10 cellular contexts compared by ENCODE assay signal in the genomic region with DNA sequence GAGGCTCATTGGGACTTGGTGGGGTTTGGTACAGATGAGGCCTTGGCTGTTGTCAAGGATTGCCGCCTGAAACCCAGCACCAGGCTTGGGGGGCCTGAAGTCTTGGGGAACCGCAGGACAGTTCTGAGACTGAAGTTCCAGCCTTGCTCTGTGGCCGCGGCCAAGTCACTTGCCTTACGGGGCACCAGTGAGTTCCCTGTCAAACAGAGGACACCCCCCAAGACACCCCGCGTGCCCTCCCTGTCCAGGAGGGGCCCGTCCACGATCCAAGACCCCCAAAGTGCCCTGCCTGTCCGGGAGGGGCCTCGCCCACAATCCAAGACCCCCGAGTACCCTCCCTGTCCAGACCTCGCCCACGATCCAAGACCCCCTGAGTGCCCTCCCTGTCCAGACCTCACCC. TPM values are rescaled to one million over a fixed set of nuclear protein-coding genes. Genes with fewer than 3 reads are reported as not detected.
DNase-seq lines count a peak whose midpoint lies in the region; ATAC-seq, FAIRE-seq and TF ChIP-seq lines count a peak whose summit lies in the region.
"Had no signal": no experiment of that assay in that cellular context is flagged by ENCODE, and none has a peak within 500 bp of the region (broad histone marks: within the 10 kb centered on the region; RNA-seq: fewer than 3 reads in every experiment).

No MANE protein-coding gene starts in this region.

- no peaks in the 10 kb centered on the region for H3K27me3 ChIP-seq in right atrium auricular region

- no peak for FAIRE-seq in GM19239 (lab: Jason Lieb, UNC)

- no peak for ATAC-seq in Right ventricle myocardium inferior
- ATAC-seq in naive B cell (ENCODE audit: low read depth in 2 of 2), result no peak
- ATAC-seq in GM19023 (IDR thresholded peaks at IDR 0.05; ENCODE audit: unreplicated experiment), result no peak

- CTCF ChIA-PET in MCF 10A (lab: Yijun Ruan, JAX), result interaction anchor here (0.7 to 2.0 kb wide), 3 partner anchors 22 to 119 kb away, joined by 3 to 4 read pairs (median 3); no protein-coding TSS in a partner anchor

- POLR2A ChIA-PET in MCF 10A (lab: Yijun Ruan, JAX), result interaction anchor here (0.7 to 6.5 kb wide), 2 partner anchors 41 to 60 kb away, joined by 3 to 110 read pairs; partner anchors contain the start of gene BSG

- H3K27me3 Mint-ChIP-seq in MCF 10A (ENCODE audit: insufficient read depth, unreplicated experiment) (no peaks in the 10 kb centered on the region), naive B cell (no peaks in the 10 kb centered on the region)

- peaks cover 37% of the 10 kb centered on the region for H3K36me3 ChIP-seq in right atrium auricular region

- BruUV-seq in MCF 10A (replicated peaks; lab: Mats Ljungman, UMichigan), result no TSS peak

- H3K9me3 Mint-ChIP-seq in MCF 10A (ENCODE audit: unreplicated experiment) (no peaks in the 10 kb centered on the region), naive B cell (no peaks in the 10 kb centered on the region)

- H3K27ac Mint-ChIP-seq in MCF 10A (ENCODE audit: low read depth, unreplicated experiment) (peak overlapping the region; percentile 91), naive B cell (no peak overlapping the region)

- peak overlapping the region; percentile 95 for H3K27ac ChIP-seq in right atrium auricular region

- DNase-seq in right atrium auricular region (ENCODE audit: low spot score), result no peak
- no peak for DNase-seq in Right ventricle myocardium inferior (ENCODE audit: missing footprints)
- DNase-seq in MCF 10A (ENCODE audit: unreplicated experiment), result no peak
- DNase-seq in naive B cell, result no peak
- no peak for DNase-seq in D341Med (ENCODE audit: low spot score)
- no peak for DNase-seq in RKO (ENCODE audit: low spot score)
- DNase-seq in GM19239 (ENCODE audit: insufficient read length, low spot score), result no peak
- DNase-seq: NK-92 treated with Interleukin-12 subunit alpha and Interleukin-12 subunit beta, amount 100 ng/mL, for 24 hours had no signal

- peak overlapping the region in 1 of 2 donors; percentile 97 for H3K4me3 ChIP-seq in right atrium auricular region

- H3K4me3 Mint-ChIP-seq in MCF 10A (ENCODE audit: unreplicated experiment) (peak overlapping the region; percentile 74), naive B cell (peak overlapping the region in 5 of 8 donors; percentile 15 to 84 (median 78))

- intact Hi-C loops in Right ventricle myocardium inferior (cut with DNase I), result loop anchor here (5.0 kb wide), 1 partner anchor 98 kb away; the partner anchor contains the start of gene POLRMT
- intact Hi-C loops in MCF 10A (cut with micrococcal nuclease), result no loop called here

- peaks cover 4% of the 10 kb centered on the region for H3K4me1 Mint-ChIP-seq in MCF 10A (ENCODE audit: insufficient read depth, unreplicated experiment)
- H3K4me1 Mint-ChIP-seq in naive B cell, result peaks cover 8 to 21% (median 11%) of the 10 kb centered on the region in 3 donors

- H3K9me3 ChIP-seq in right atrium auricular region, result no peaks in the 10 kb centered on the region
- H3K9me3 ChIP-seq: prostate gland had no signal

- peaks cover 17% of the 10 kb centered on the region for H3K36me3 Mint-ChIP-seq in MCF 10A (ENCODE audit: insufficient read depth, unreplicated experiment)
- H3K36me3 Mint-ChIP-seq in naive B cell, result peaks cover 0 to 4% of the 10 kb centered on the region in 2 donors

- TF ChIP-seq CTCF in right atrium auricular region (IDR thresholded peaks at IDR 0.05) (no peak), MCF 10A (IDR thresholded peaks at IDR 0.05; ENCODE audit: unreplicated experiment) (no peak)

- H3K4me1 ChIP-seq in right atrium auricular region, result peaks cover 0 to 33% of the 10 kb centered on the region in 2 donors

RNA-seq across cellular contexts. Expression of gene CDC34, which starts 2.5 kb away (rescaled TPM):
- total RNA-seq in right atrium auricular region (10 to 100 TPM; 55.8 to 75.0 TPM), Right ventricle myocardium inferior (109 TPM), MCF 10A (2022) (49.7 and 61.3 TPM in 2 replicates)
- 10 to 100 TPM; 17.7 to 30.6 (median 19.4) TPM for polyA plus RNA-seq in naive B cell (ENCODE audit: low read depth in 6 of 6)

RNA-seq across cellular contexts. Expression of gene GZMM, which starts 9.8 kb away (rescaled TPM):
- total RNA-seq in right atrium auricular region (under 1 TPM in 1 of 2 donors, not detected in 1; 0.79 TPM), Right ventricle myocardium inferior (not detected), MCF 10A (2022) (not detected in 2 replicates)
- polyA plus RNA-seq in naive B cell (ENCODE audit: low read depth in 6 of 6), result 1 to 10 TPM in 2 of 6 donors, under 1 TPM in 2, not detected in 2; 0.40 to 1.5 (median 1.0) TPM

RNA-seq across cellular contexts. Expression of gene TPGS1, which starts 26.8 kb away (rescaled TPM):
- total RNA-seq in right atrium auricular region (10 to 100 TPM; 30.3 to 33.2 TPM), Right ventricle myocardium inferior (10.3 TPM), MCF 10A (2022) (11.9 and 12.6 TPM in 2 replicates)
- polyA plus RNA-seq in naive B cell (ENCODE audit: low read depth in 6 of 6), result 10 to 100 TPM; 14.6 to 30.0 (median 18.7) TPM

RNA-seq across cellular contexts. Expression of gene MADCAM1, which starts 37.8 kb away (rescaled TPM):
- total RNA-seq in right atrium auricular region (not detected), Right ventricle myocardium inferior (0.19 TPM), MCF 10A (2022) (0.25 and 0.47 TPM in 2 replicates)
- under 1 TPM in 4 of 6 donors, not detected in 2; 0.24 to 0.34 (median 0.30) TPM for polyA plus RNA-seq in naive B cell (ENCODE audit: low read depth in 6 of 6)

RNA-seq across cellular contexts. Expression of gene BSG, which starts 38.3 kb away (rescaled TPM):
- total RNA-seq in right atrium auricular region (1,000 to 10,000 TPM; 1,033 to 1,569 TPM), Right ventricle myocardium inferior (1,651 TPM), MCF 10A (2022) (550 and 557 TPM in 2 replicates)
- polyA plus RNA-seq in naive B cell (ENCODE audit: low read depth in 6 of 6), result 100 to 1,000 TPM; 205 to 270 (median 235) TPM
